ENCODE assay signal across 14 cellular contexts in the genomic region with DNA sequence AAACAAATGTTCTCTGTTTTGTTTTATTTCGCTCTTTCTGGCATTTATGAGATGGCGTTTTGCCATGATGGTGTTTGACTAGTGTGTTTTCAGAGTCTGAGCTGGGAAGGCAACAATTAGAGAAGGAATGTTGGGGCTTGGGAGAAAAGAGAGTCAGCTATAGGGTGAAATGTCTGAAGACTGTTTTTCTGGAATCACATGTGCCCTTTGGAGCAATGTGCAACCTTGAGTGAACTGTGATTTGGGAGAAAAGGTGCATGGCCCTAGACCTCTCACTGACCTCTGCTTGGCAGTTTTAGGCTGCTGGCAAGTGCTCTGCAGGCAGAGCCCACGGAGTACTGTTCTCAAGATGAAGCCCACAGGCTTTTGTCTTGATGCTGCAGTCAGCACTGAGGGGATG.
DNase-seq lines count a peak whose midpoint lies in the region; ATAC-seq and TF ChIP-seq lines count a peak whose summit lies in the region.
"Had no signal": no experiment of that assay in that cellular context is flagged by ENCODE, and none has a peak within 500 bp of the region (broad histone marks: within the 10 kb centered on the region; RNA-seq: fewer than 3 reads in every experiment).

No MANE protein-coding gene starts in this region.

- H2BK12ac ChIP-seq in trophoblast cell (ENCODE audit: low read length): peak overlapping the region; percentile 6

- no peaks in the 10 kb centered on the region for H3K9me3 ChIP-seq in trophoblast cell (ENCODE audit: insufficient read depth, low read depth, low read length)
- H3K9me3 ChIP-seq: BLaER1 treated with 17β-estradiol and CSF1 and Interleukin-3, amounts not matched to agents 10 nM and 100 nM; upper lobe of right lung had no signal

- H2AFZ ChIP-seq in trophoblast cell (ENCODE audit: insufficient read depth, low read length, poor library complexity): no peak overlapping the region
- H2AFZ ChIP-seq: parathyroid adenoma had no signal

- H3K4me1 ChIP-seq in trophoblast cell (ENCODE audit: control insufficient read depth in 1 of 2, insufficient read depth in 2 of 2, low read length in 2 of 2): peaks cover 5 to 6% of the 10 kb centered on the region in 2 experiments
- H3K4me1 ChIP-seq: BLaER1 treated with 17β-estradiol and CSF1 and Interleukin-3, amounts not matched to agents 10 nM and 100 nM; parathyroid adenoma; upper lobe of right lung had no signal

- no peak for TF ChIP-seq CTCF in fibroblast of pulmonary artery (IDR thresholded peaks at IDR 0.05; ENCODE audit: low read length, missing control alignments)

- H3K14ac ChIP-seq in trophoblast cell (ENCODE audit: low read length): no peak overlapping the region

- no peak overlapping the region for H3K4me2 ChIP-seq in trophoblast cell (ENCODE audit: low read length)
- H3K4me2 ChIP-seq: BLaER1 treated with 17β-estradiol and CSF1 and Interleukin-3, amounts not matched to agents 10 nM and 100 nM had no signal

- H3K27me3 ChIP-seq in trophoblast cell (ENCODE audit: insufficient read depth, low read length): no peaks in the 10 kb centered on the region
- H3K27me3 ChIP-seq: BLaER1 treated with 17β-estradiol and CSF1 and Interleukin-3, amounts not matched to agents 10 nM and 100 nM; upper lobe of right lung had no signal

- no peak overlapping the region for H3K4me3 ChIP-seq in fibroblast of pulmonary artery (replicated peaks; ENCODE audit: low read depth, low read length)
- H3K4me3 ChIP-seq in trophoblast cell (ENCODE audit: low read depth, low read length): no peak overlapping the region
- H3K4me3 ChIP-seq: BLaER1 treated with 17β-estradiol and CSF1 and Interleukin-3, amounts not matched to agents 10 nM and 100 nM; upper lobe of right lung had no signal

- no peak overlapping the region for H4K91ac ChIP-seq in trophoblast cell (ENCODE audit: low read depth, low read length)

- no peak overlapping the region for H2AK5ac ChIP-seq in trophoblast cell (ENCODE audit: low read length)

- no peak overlapping the region for H3K4ac ChIP-seq in trophoblast cell (ENCODE audit: low read depth, low read length)

- H3K9ac ChIP-seq in trophoblast cell (ENCODE audit: low read length): no peak overlapping the region
- H3K9ac ChIP-seq: BLaER1 treated with 17β-estradiol and CSF1 and Interleukin-3, amounts not matched to agents 10 nM and 100 nM; parathyroid adenoma had no signal

- H4K8ac ChIP-seq in trophoblast cell (ENCODE audit: low read depth, low read length): peak overlapping the region; percentile 9

- no peak overlapping the region for H3K23ac ChIP-seq in trophoblast cell (ENCODE audit: low read length)

- peaks cover 11% of the 10 kb centered on the region for H3K79me1 ChIP-seq in trophoblast cell (ENCODE audit: low read length)

- no peak for ATAC-seq in GM21515 (IDR thresholded peaks at IDR 0.05; ENCODE audit: unreplicated experiment)
- no peak for ATAC-seq in HG03520 (IDR thresholded peaks at IDR 0.05; ENCODE audit: unreplicated experiment)
- ATAC-seq: upper lobe of right lung had no signal

- H2BK120ac ChIP-seq in trophoblast cell (ENCODE audit: insufficient read depth, low read length, poor library complexity): no peak overlapping the region

- no peak overlapping the region for H2BK5ac ChIP-seq in trophoblast cell (ENCODE audit: low read depth, low read length, poor library complexity)

- no CpG with 5 or more reads among the region's 3 CpGs for WGBS in trophoblast cell (ENCODE audit: extremely low coverage, insufficient coverage, insufficient read length)

- no peak overlapping the region for H4K12ac ChIP-seq in trophoblast cell (ENCODE audit: low read depth, low read length)

- H3K18ac ChIP-seq in trophoblast cell (ENCODE audit: low read length): no peak overlapping the region

- H3K27ac ChIP-seq in trophoblast cell (ENCODE audit: low read depth, low read length): no peak overlapping the region
- H3K27ac ChIP-seq: BLaER1 treated with 17β-estradiol and CSF1 and Interleukin-3, amounts not matched to agents 10 nM and 100 nM; parathyroid adenoma; upper lobe of right lung had no signal

- DNase-seq in COR-L47 (lab: John Stamatoyannopoulos, UW): peak; percentile 2
- peak; percentile 16 to 61 for DNase-seq in NCI-H446 (lab: John Stamatoyannopoulos, UW)
- DNase-seq in fibroblast of pulmonary artery (ENCODE audit: low read depth): peak; percentile 26
- DNase-seq in trophoblast cell: no peak
- DNase-seq in NCI-H1417 treated with DMSO at 0.1 percent for 48 hours (lab: John Stamatoyannopoulos, UW): no peak
- no peak for DNase-seq in NCI-H2227 treated with DMSO at 0.1 percent for 48 hours (lab: John Stamatoyannopoulos, UW)
- DNase-seq: activated CD4-positive, alpha-beta T cell treated with anti-CD3 and anti-CD28 coated beads for 1 hour; NCI-H1092; T-helper 1 cell; upper lobe of right lung had no signal

- H3K79me2 ChIP-seq in trophoblast cell (ENCODE audit: control insufficient read depth, insufficient read depth, low read length, poor library complexity): peaks cover 4% of the 10 kb centered on the region
- H3K79me2 ChIP-seq: parathyroid adenoma had no signal

- H3K36me3 ChIP-seq in trophoblast cell (ENCODE audit: control insufficient read depth in 1 of 2, insufficient read depth in 2 of 2, low read length in 2 of 2): no peaks in the 10 kb centered on the region
- H3K36me3 ChIP-seq: BLaER1 treated with 17β-estradiol and CSF1 and Interleukin-3, amounts not matched to agents 10 nM and 100 nM; upper lobe of right lung had no signal

Comparison
In these comparisons a context has a peak if more than half of its experiments do, and no peak if none do; other contexts are left out.
1. DNase-seq: peak in COR-L47 (single experiment), NCI-H446 (2 of 2) and fibroblast of pulmonary artery (single experiment); none in trophoblast cell (0 of 2), NCI-H1417 treated with DMSO at 0.1 percent for 48 hours (single experiment) and NCI-H2227 treated with DMSO at 0.1 percent for 48 hours (single experiment).